Comparison of ENCODE assay signal across 8 cellular contexts in genomic region chr12:64802180-64802775, GRCh38. TPM values are rescaled to one million over a fixed set of nuclear protein-coding genes. Genes with fewer than 3 reads are reported as not detected.
A peak's percentile ranks its signal among the peaks of the same experiment; 100 is the strongest.
DNase-seq lines count a peak whose midpoint lies in the region; ATAC-seq and TF ChIP-seq lines count a peak whose summit lies in the region.
"Not testable (repeated sequence)": the region's sequence is repeated elsewhere in the genome, so short reads cannot be mapped to it uniquely, and the experiment has no call there.

No MANE protein-coding gene starts in this region.

- not testable (repeated sequence) for H2BK15ac ChIP-seq in H9 (ENCODE audit: low read depth, low read length)

- not testable (repeated sequence) for H2BK120ac ChIP-seq in H9 (ENCODE audit: low read depth, low read length, poor library complexity, severe bottlenecking)

- not testable (repeated sequence) for H3K27me3 Mint-ChIP-seq in H9 (ENCODE audit: low read depth)
- H3K27me3 Mint-ChIP-seq in activated T-helper 1 cell treated with anti-CD3 and anti-CD28 coated beads, Interleukin-12 subunit alpha, Interleukin-12 subunit beta, Interleukin-2, Interleukin-4 antibody, amounts not matched to agents 30 ng/mL and 10 ng/mL and 1 ng/mL, durations not matched to agents 14 hours and 24 hours and 36 hours (ENCODE audit: insufficient read depth), result peaks cover 32% of the 10 kb centered on the region

- not testable (repeated sequence) for H3K18ac ChIP-seq in H9 (ENCODE audit: insufficient read length, low read depth, low read length)

- H3K36me3 ChIP-seq in esophagus squamous epithelium, result not testable (repeated sequence)

- H3K4me1 Mint-ChIP-seq in H9; activated T-helper 1 cell treated with anti-CD3 and anti-CD28 coated beads, Interleukin-12 subunit alpha, Interleukin-12 subunit beta, Interleukin-2, Interleukin-4 antibody, amounts not matched to agents 30 ng/mL and 10 ng/mL and 1 ng/mL, durations not matched to agents 14 hours and 24 hours and 36 hours (ENCODE audit: low read depth): not testable (repeated sequence)

- not testable (repeated sequence) for H3T11ph ChIP-seq in H9 (ENCODE audit: low read length)

- not testable (repeated sequence) for H2BK5ac ChIP-seq in H9 (ENCODE audit: insufficient read length, low read length)

- not testable (repeated sequence) for TF ChIP-seq POLR2A in esophagus squamous epithelium (IDR thresholded peaks at IDR 0.05)

- H3K4me2 ChIP-seq in H9 (ENCODE audit: insufficient read depth, insufficient read length, low read length), result not testable (repeated sequence)

- H3K4me3 ChIP-seq in esophagus squamous epithelium, result not testable (repeated sequence)

- not testable (repeated sequence) for H3K36me3 Mint-ChIP-seq in H9 (ENCODE audit: insufficient read depth in 1 of 3, low read depth in 3 of 3); activated T-helper 1 cell treated with anti-CD3 and anti-CD28 coated beads, Interleukin-12 subunit alpha, Interleukin-12 subunit beta, Interleukin-2, Interleukin-4 antibody, amounts not matched to agents 30 ng/mL and 10 ng/mL and 1 ng/mL, durations not matched to agents 14 hours and 24 hours and 36 hours (ENCODE audit: low read depth)

- not testable (repeated sequence) for H2AK5ac ChIP-seq in H9 (ENCODE audit: insufficient read length, low read length)

- H3K9ac ChIP-seq in H9 (ENCODE audit: extremely low read depth, insufficient read length, low read length), result not testable (repeated sequence)

- not testable (repeated sequence) for H4K20me1 ChIP-seq in H9 (ENCODE audit: control insufficient read depth, insufficient read depth, insufficient read length)

- not testable (repeated sequence) for H2AFZ ChIP-seq in H9 (ENCODE audit: low read length)

- H4K5ac ChIP-seq in H9 (ENCODE audit: insufficient read length, low read depth, low read length), result not testable (repeated sequence)

- H3K4ac ChIP-seq in H9 (ENCODE audit: low read depth, low read length), result not testable (repeated sequence)

- no CpG with 5 or more reads among the region's 8 CpGs for WGBS in H9 (ENCODE audit: extremely low coverage, insufficient read length, low lambda C conversion rate)
- 19 to 38% methylated on average over 7 to 8 of the region's 8 CpGs for WGBS in esophagus squamous epithelium, 2 donors

- H4K8ac ChIP-seq in H9 (replicated peaks; ENCODE audit: insufficient read length, low read depth, low read length), result not testable (repeated sequence)

- intact Hi-C loops in activated T-helper 1 cell treated with anti-CD3 and anti-CD28 coated beads, Interleukin-12 subunit alpha, Interleukin-12 subunit beta, Interleukin-2, Interleukin-4 antibody, amounts not matched to agents 30 ng/mL and 10 ng/mL and 1 ng/mL, durations not matched to agents 14 hours and 24 hours and 36 hours (cut with micrococcal nuclease), result loop anchor here (1.0 to 5.0 kb wide), 2 partner anchors 90 to 253 kb away; no protein-coding TSS in a partner anchor
- intact Hi-C loops in esophagus squamous epithelium (cut with DNase I), result not testable (repeated sequence)

- H3K23me2 ChIP-seq in H9 (ENCODE audit: insufficient read length, low read depth, low read length, poor library complexity, severe bottlenecking), result not testable (repeated sequence)

- H3K27ac ChIP-seq in H9 (ENCODE audit: insufficient read length, low read depth, low read length); esophagus squamous epithelium: not testable (repeated sequence)

- not testable (repeated sequence) for H4K91ac ChIP-seq in H9 (ENCODE audit: insufficient read length, low read depth, low read length)

- DNase-seq in DMS114 treated with DMSO at 0.1 percent for 48 hours (lab: John Stamatoyannopoulos, UW; ENCODE audit: unreplicated experiment) (peak; percentile 32), H9 (peak; percentile 77), NAMALWA (ENCODE audit: low spot score) (peak; percentile 68), SIG-M5 treated with dmso at 0.1 percent for 504 hours (lab: John Stamatoyannopoulos, UW; ENCODE audit: unreplicated experiment) (peak; percentile 53), mucosa of gallbladder (ENCODE audit: low spot score) (peak; percentile 33)
- peak; percentile 23 for DNase-seq in activated T-helper 1 cell treated with anti-CD3 and anti-CD28 coated beads, Interleukin-12 subunit alpha, Interleukin-12 subunit beta, Interleukin-2, Interleukin-4 antibody, amounts not matched to agents 30 ng/mL and 10 ng/mL and 1 ng/mL, durations not matched to agents 14 hours and 24 hours and 36 hours (ENCODE audit: low spot score)
- DNase-seq in esophagus squamous epithelium (lab: John Stamatoyannopoulos, UW), result not testable (repeated sequence)
- DNase-seq in stimulated activated naive CD8-positive, alpha-beta T cell treated with anti-CD3 and anti-CD28 coated beads, Interleukin-15, Interleukin-2, amounts not matched to agents 100 U/mL and 50 U/mL, for 24 hours, result peak; percentile 72

- peak; percentile 72 for ATAC-seq in stimulated activated naive CD8-positive, alpha-beta T cell treated with anti-CD3 and anti-CD28 coated beads, Interleukin-15, Interleukin-2, amounts not matched to agents 100 U/mL and 50 U/mL, for 24 hours

- not testable (repeated sequence) for H3K23ac ChIP-seq in H9 (ENCODE audit: insufficient read length, low read depth, low read length)

- not testable (repeated sequence) for H3K27ac Mint-ChIP-seq in H9; activated T-helper 1 cell treated with anti-CD3 and anti-CD28 coated beads, Interleukin-12 subunit alpha, Interleukin-12 subunit beta, Interleukin-2, Interleukin-4 antibody, amounts not matched to agents 30 ng/mL and 10 ng/mL and 1 ng/mL, durations not matched to agents 14 hours and 24 hours and 36 hours

- H3K79me2 ChIP-seq in H9 (ENCODE audit: insufficient read depth, low read length), result not testable (repeated sequence)

- not testable (repeated sequence) for H3K27me3 ChIP-seq in H9 (ENCODE audit: insufficient read depth, low read length)
- peaks cover 0 to 35% (median 0%) of the 10 kb centered on the region in 4 donors for H3K27me3 ChIP-seq in esophagus squamous epithelium

- not testable (repeated sequence) for H3K4me3 Mint-ChIP-seq in H9; activated T-helper 1 cell treated with anti-CD3 and anti-CD28 coated beads, Interleukin-12 subunit alpha, Interleukin-12 subunit beta, Interleukin-2, Interleukin-4 antibody, amounts not matched to agents 30 ng/mL and 10 ng/mL and 1 ng/mL, durations not matched to agents 14 hours and 24 hours and 36 hours

- not testable (repeated sequence) for H3K4me1 ChIP-seq in H9 (ENCODE audit: insufficient read depth, low read length); esophagus squamous epithelium

- not testable (repeated sequence) for H3K9me3 Mint-ChIP-seq in H9; activated T-helper 1 cell treated with anti-CD3 and anti-CD28 coated beads, Interleukin-12 subunit alpha, Interleukin-12 subunit beta, Interleukin-2, Interleukin-4 antibody, amounts not matched to agents 30 ng/mL and 10 ng/mL and 1 ng/mL, durations not matched to agents 14 hours and 24 hours and 36 hours

- not testable (repeated sequence) for H2BK20ac ChIP-seq in H9 (ENCODE audit: low read depth, low read length, poor library complexity, severe bottlenecking)

- not testable (repeated sequence) for H3K56ac ChIP-seq in H9 (ENCODE audit: insufficient read length, low read depth, low read length)

- H3K79me1 ChIP-seq in H9 (ENCODE audit: insufficient read depth, low read depth, low read length, poor library complexity, severe bottlenecking), result not testable (repeated sequence)

- not testable (repeated sequence) for H3K14ac ChIP-seq in H9 (ENCODE audit: insufficient read depth, low read length)

- not testable (repeated sequence) for H3K9me3 ChIP-seq in H9 (ENCODE audit: control insufficient read depth, low read depth, low read length); esophagus squamous epithelium

- H2BK12ac ChIP-seq in H9 (ENCODE audit: insufficient read length, low read depth, low read length), result not testable (repeated sequence)

- TF ChIP-seq CTCF in H9 (conservative IDR thresholded peaks at IDR 0.05), result peak; percentile 89
- peak; percentile 62 to 84 (median 72) for TF ChIP-seq CTCF in esophagus squamous epithelium (IDR thresholded peaks at IDR 0.05)

RNA-seq across cellular contexts. Expression of gene TBC1D30, which starts 22.2 kb away (rescaled TPM):
- total RNA-seq in H9 (2021), result 1.6 and 2.2 TPM in 2 replicates
- 1.1 and 1.6 TPM in 2 replicates for total RNA-seq in activated T-helper 1 cell treated with anti-CD3 and anti-CD28 coated beads, Interleukin-12 subunit alpha, Interleukin-12 subunit beta, Interleukin-2, Interleukin-4 antibody, amounts not matched to agents 30 ng/mL and 10 ng/mL and 1 ng/mL, durations not matched to agents 14 hours and 24 hours and 36 hours
- 1 to 10 TPM; 1.8 to 8.0 (median 3.5) TPM for total RNA-seq in esophagus squamous epithelium
- 17.1 TPM for total RNA-seq in mucosa of gallbladder

RNA-seq across cellular contexts. Expression of gene GNS, which starts 43.1 kb away (rescaled TPM):
- total RNA-seq in H9 (2021) (21.6 and 26.0 TPM in 2 replicates), esophagus squamous epithelium (10 to 100 TPM; 18.9 to 55.5 (median 35.5) TPM), mucosa of gallbladder (126 TPM)
- 20.6 and 21.3 TPM in 2 replicates for total RNA-seq in activated T-helper 1 cell treated with anti-CD3 and anti-CD28 coated beads, Interleukin-12 subunit alpha, Interleukin-12 subunit beta, Interleukin-2, Interleukin-4 antibody, amounts not matched to agents 30 ng/mL and 10 ng/mL and 1 ng/mL, durations not matched to agents 14 hours and 24 hours and 36 hours
